ENCODE assay signal across 24 cellular contexts in genomic region chr2:233491326-233491725, GRCh38.
DNase-seq lines count a peak whose midpoint lies in the region; ATAC-seq, FAIRE-seq and TF ChIP-seq lines count a peak whose summit lies in the region.
"Had no signal": no experiment of that assay in that cellular context is flagged by ENCODE, and none has a peak within 500 bp of the region (broad histone marks: within the 10 kb centered on the region; RNA-seq: fewer than 3 reads in every experiment).

No MANE protein-coding gene starts in this region.

- 85% methylated on average over 3 of the region's 3 CpGs for WGBS in A549 (ENCODE audit: missing lambda C conversion rate)
- WGBS in smooth muscle cell (ENCODE audit: low lambda C conversion rate): 87% methylated on average over 3 of the region's 3 CpGs

- ATAC-seq in A549 (no peak), RWPE2 (ENCODE audit: low read depth) (no peak), esophagus mucosa (peak; percentile 61), HG02763 (IDR thresholded peaks at IDR 0.05; ENCODE audit: unreplicated experiment) (no peak), HG02973 (IDR thresholded peaks at IDR 0.05; ENCODE audit: unreplicated experiment) (no peak)
- ATAC-seq: K562 had no signal

- no peak for TF ChIP-seq RAD21 in A549 (conservative IDR thresholded peaks at IDR 0.05 in 1 of 2, IDR thresholded peaks at IDR 0.05 in 1 of 2)

- H3K4me2 ChIP-seq in A549 (no peak overlapping the region), smooth muscle cell (no peak overlapping the region)

- H3K4me3 ChIP-seq in A549 (no peak overlapping the region), RWPE2 (ENCODE audit: severe bottlenecking) (no peak overlapping the region), smooth muscle cell (no peak overlapping the region)
- H3K4me3 ChIP-seq: GM23248, K562, SK-N-MC had no signal

- no peak overlapping the region for H2AFZ ChIP-seq in smooth muscle cell (ENCODE audit: low read depth)
- H2AFZ ChIP-seq: GM23248 had no signal

- H3K27ac ChIP-seq in A549 (peak overlapping the region; percentile 98 to 99), RWPE2 (ENCODE audit: poor library complexity, severe bottlenecking) (peak overlapping the region; percentile 100), smooth muscle cell (ENCODE audit: low read depth) (peak overlapping the region; percentile 95)
- H3K27ac ChIP-seq: GM23248, SK-N-MC had no signal

- peaks cover 57% of the 10 kb centered on the region for H3K4me1 ChIP-seq in A549
- peaks cover 74% of the 10 kb centered on the region for H3K4me1 ChIP-seq in RWPE2 (ENCODE audit: insufficient read depth, poor library complexity, severe bottlenecking)
- peaks cover 21% of the 10 kb centered on the region for H3K4me1 ChIP-seq in smooth muscle cell (ENCODE audit: low read depth)

- no peaks in the 10 kb centered on the region for H4K20me1 ChIP-seq in smooth muscle cell (ENCODE audit: low read depth)

- DNase-seq in A549 (ENCODE audit: low read depth in 1 of 2, low spot score in 1 of 2) (no peak), RWPE2 (ENCODE audit: low spot score) (no peak), smooth muscle cell (lab: John Stamatoyannopoulos, UW; ENCODE audit: unreplicated experiment) (no peak), occipital lobe (lab: John Stamatoyannopoulos, UW) (no peak)
- DNase-seq: C1 segment of cervical spinal cord; CD4-positive, alpha-beta memory T cell; COR-L47; DMS53; GM23248; H9; Kasumi-1; MV-4-11; NCI-H1105; NCI-H1930; NCI-H2227 treated with DMSO at 0.1 percent for 48 hours; NCI-H526 treated with DMSO at 0.1 percent for 48 hours; SIG-M5 had no signal

- TF ChIP-seq EP300 in A549 (IDR thresholded peaks at IDR 0.05): no peak

- H3K9me3 ChIP-seq in A549: no peaks in the 10 kb centered on the region
- H3K9me3 ChIP-seq in RWPE2 (ENCODE audit: severe bottlenecking): no peaks in the 10 kb centered on the region
- H3K9me3 ChIP-seq in smooth muscle cell (replicated peaks; ENCODE audit: low read depth): no peaks in the 10 kb centered on the region

- no peaks in the 10 kb centered on the region for H3K27me3 ChIP-seq in RWPE2 (ENCODE audit: insufficient read depth, poor library complexity, severe bottlenecking)
- H3K27me3 ChIP-seq in smooth muscle cell (ENCODE audit: low read depth): no peaks in the 10 kb centered on the region

- H3K79me2 ChIP-seq in smooth muscle cell (ENCODE audit: low read depth): no peaks in the 10 kb centered on the region

- TF ChIP-seq CTCF in A549 (IDR thresholded peaks at IDR 0.05) (no peak), RWPE2 (IDR thresholded peaks at IDR 0.05; ENCODE audit: poor library complexity, severe bottlenecking) (no peak), smooth muscle cell (IDR thresholded peaks at IDR 0.05; ENCODE audit: borderline replicate concordance, insufficient read depth, poor library complexity, severe bottlenecking) (no peak)

- no peak overlapping the region for H3K9ac ChIP-seq in smooth muscle cell (ENCODE audit: low read depth)
- H3K9ac ChIP-seq: GM23248 had no signal

- TF ChIP-seq POLR2A in A549 (IDR thresholded peaks at IDR 0.05; ENCODE audit: low read length): no peak

- H3K36me3 ChIP-seq in RWPE2 (ENCODE audit: low read depth) (peaks cover 64% of the 10 kb centered on the region), smooth muscle cell (ENCODE audit: low read depth) (no peaks in the 10 kb centered on the region)

- no peak for FAIRE-seq in A549 (lab: Jason Lieb, UNC)
- FAIRE-seq: A204.1, HTR-8/SVneo, K562 had no signal

- CTCF ChIA-PET in A549 (lab: Yijun Ruan, JAX): interaction anchor here (0.6 kb wide), 1 partner anchor 14 kb away, joined by 3 read pairs; no protein-coding TSS in a partner anchor

- POLR2A ChIA-PET in A549 (lab: Yijun Ruan, JAX): no interaction called here

- peaks cover 12% of the 10 kb centered on the region for H3F3A ChIP-seq in smooth muscle cell (ENCODE audit: low read depth)

TF ChIP-seq in A549, 52 proteins besides CTCF, POLR2A, EP300 and RAD21:
- no peak for TF ChIP-seq TFCP2L1 (CRISPR knock-in tag; IDR thresholded peaks at IDR 0.05)
- TF ChIP-seq HES2 (IDR thresholded peaks at IDR 0.05): no peak
- no peak for TF ChIP-seq NPAS2 (CRISPR knock-in tag; IDR thresholded peaks at IDR 0.05; ENCODE audit: borderline replicate concordance)
- TF ChIP-seq FOSB (CRISPR knock-in tag; IDR thresholded peaks at IDR 0.05): no peak
- TF ChIP-seq ZC3H11A (IDR thresholded peaks at IDR 0.05): no peak
- no peak for TF ChIP-seq FOSL2 (IDR thresholded peaks at IDR 0.05)
- no peak for TF ChIP-seq FOSL2 (CRISPR knock-in tag; IDR thresholded peaks at IDR 0.05)
- no peak for TF ChIP-seq BCL3 (IDR thresholded peaks at IDR 0.05)
- TF ChIP-seq ZSCAN20 (CRISPR knock-in tag; IDR thresholded peaks at IDR 0.05): no peak
- no peak for TF ChIP-seq HDAC2 (IDR thresholded peaks at IDR 0.05)
- TF ChIP-seq MYC (IDR thresholded peaks at IDR 0.05; ENCODE audit: borderline replicate concordance, low read length): no peak
- TF ChIP-seq E2F6 (IDR thresholded peaks at IDR 0.05; ENCODE audit: borderline replicate concordance, low read depth): no peak
- TF ChIP-seq PHF8 (IDR thresholded peaks at IDR 0.05; ENCODE audit: borderline replicate concordance, low read depth): no peak
- TF ChIP-seq EHMT2 (IDR thresholded peaks at IDR 0.05; ENCODE audit: low read depth): no peak
- TF ChIP-seq SMC3 (IDR thresholded peaks at IDR 0.05): no peak
- no peak for TF ChIP-seq JUNB (IDR thresholded peaks at IDR 0.05)
- TF ChIP-seq USF2 (IDR thresholded peaks at IDR 0.05): no peak
- no peak for TF ChIP-seq ZNF302 (CRISPR knock-in tag; IDR thresholded peaks at IDR 0.05)
- no peak for TF ChIP-seq GATA3 (IDR thresholded peaks at IDR 0.05; ENCODE audit: borderline replicate concordance)
TF ChIP-seq in A549: peak in this region for 0.
